ENCODE assay signal across 10 cellular contexts in the genomic region with DNA sequence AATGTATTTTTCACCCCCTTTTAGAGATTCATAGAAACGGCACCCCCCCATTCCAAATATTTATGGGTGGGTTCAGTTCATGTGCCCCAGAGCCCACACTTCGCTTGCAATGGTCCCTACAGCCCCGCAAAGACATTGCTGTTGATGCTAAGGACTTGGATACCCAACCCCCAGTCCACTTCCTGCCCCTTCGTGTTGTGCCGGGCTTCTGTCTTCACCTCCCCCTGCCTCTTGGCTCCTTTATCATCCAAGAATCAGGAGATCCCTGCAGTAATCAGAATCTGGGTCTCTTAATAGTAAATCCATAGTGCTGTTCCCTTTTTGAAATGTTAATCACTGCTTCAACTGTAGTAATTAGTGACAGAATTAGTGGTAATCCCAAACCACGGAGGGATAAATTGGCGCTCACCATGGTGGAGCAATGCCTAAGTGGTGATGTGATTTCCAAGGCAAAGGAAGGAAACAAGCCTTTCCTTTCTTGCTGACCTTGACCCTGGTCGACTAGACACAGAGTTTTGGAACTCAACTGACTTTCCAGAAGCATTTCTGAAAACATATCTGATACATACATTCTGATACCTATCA.
A peak's percentile ranks its signal among the peaks of the same experiment; 100 is the strongest.
DNase-seq lines count a peak whose midpoint lies in the region; ATAC-seq and TF ChIP-seq lines count a peak whose summit lies in the region.
"Had no signal": no experiment of that assay in that cellular context is flagged by ENCODE, and none has a peak within 500 bp of the region (broad histone marks: within the 10 kb centered on the region; RNA-seq: fewer than 3 reads in every experiment).

No MANE protein-coding gene starts in this region.

- WGBS in heart right ventricle, 2 donors, result 44 to 54% methylated on average over 8 of the region's 8 CpGs
- WGBS in right lobe of liver (ENCODE audit: insufficient coverage, low coverage, low lambda C conversion rate, missing lambda C conversion rate), result 20% methylated on average over 8 of the region's 8 CpGs

- no peaks in the 10 kb centered on the region for H3K27me3 ChIP-seq in heart right ventricle
- H3K27me3 ChIP-seq in adipocyte (replicated peaks; ENCODE audit: control insufficient read depth, insufficient read depth, low read length), result no peaks in the 10 kb centered on the region
- no peaks in the 10 kb centered on the region for H3K27me3 ChIP-seq in right lobe of liver
- no peaks in the 10 kb centered on the region for H3K27me3 ChIP-seq in upper lobe of right lung
- no peaks in the 10 kb centered on the region for H3K27me3 ChIP-seq in brain microvascular endothelial cell (replicated peaks)

- ATAC-seq in heart right ventricle (peak in 3 of 8 donors; percentile 42 to 59 (median 53)), right lobe of liver (peak; percentile 36 to 51 (median 45)), upper lobe of right lung (no peak), HG02588 (IDR thresholded peaks at IDR 0.05; ENCODE audit: unreplicated experiment) (no peak)

- intact Hi-C loops in heart right ventricle (cut with DNase I) (no loop called here), cardiac septum (cut with DNase I) (no loop called here), right lobe of liver (cut with DNase I) (no loop called here), upper lobe of right lung (cut with DNase I) (no loop called here)

- H3K27ac ChIP-seq in heart right ventricle (peak overlapping the region in 9 of 10 donors; percentile 15 to 74 (median 46)), right lobe of liver (no peak overlapping the region), upper lobe of right lung (peak overlapping the region; percentile 42), brain microvascular endothelial cell (no peak overlapping the region)
- H3K27ac ChIP-seq: HL-60 had no signal

- peak overlapping the region; percentile 59 for H3K9ac ChIP-seq in adipocyte (ENCODE audit: low read length)

- peaks cover 0 to 45% (median 4%) of the 10 kb centered on the region in 9 donors for H3K36me3 ChIP-seq in heart right ventricle
- H3K36me3 ChIP-seq in adipocyte (ENCODE audit: control insufficient read depth, insufficient read depth, low read length, severe bottlenecking), result peaks cover 22% of the 10 kb centered on the region
- H3K36me3 ChIP-seq in right lobe of liver, result no peaks in the 10 kb centered on the region
- H3K36me3 ChIP-seq in upper lobe of right lung, result peaks cover 19% of the 10 kb centered on the region
- H3K36me3 ChIP-seq in brain microvascular endothelial cell (replicated peaks), result peaks cover 8% of the 10 kb centered on the region

- H3K4me3 ChIP-seq in heart right ventricle (no peak overlapping the region), adipocyte (ENCODE audit: low read length) (peak overlapping the region; percentile 46), right lobe of liver (no peak overlapping the region), upper lobe of right lung (no peak overlapping the region), brain microvascular endothelial cell (ENCODE audit: low read depth, low read length) (no peak overlapping the region)

- peaks cover 16 to 83% (median 60%) of the 10 kb centered on the region in 9 donors for H3K4me1 ChIP-seq in heart right ventricle
- H3K4me1 ChIP-seq in adipocyte (ENCODE audit: control insufficient read depth, insufficient read depth, low read length), result peaks cover 38% of the 10 kb centered on the region
- H3K4me1 ChIP-seq in right lobe of liver, result no peaks in the 10 kb centered on the region
- peaks cover 47% of the 10 kb centered on the region for H3K4me1 ChIP-seq in upper lobe of right lung

- in situ Hi-C loops in brain microvascular endothelial cell (cut with HindIII; ENCODE audit: low pct_ligation_motif_present, low sequenced_read_pairs), result no loop called here

- H3K9me3 ChIP-seq in heart right ventricle, result no peaks in the 10 kb centered on the region
- no peaks in the 10 kb centered on the region for H3K9me3 ChIP-seq in adipocyte (ENCODE audit: control insufficient read depth, low read length)
- no peaks in the 10 kb centered on the region for H3K9me3 ChIP-seq in right lobe of liver
- H3K9me3 ChIP-seq in upper lobe of right lung, result no peaks in the 10 kb centered on the region

- TF ChIP-seq CTCF in heart right ventricle (IDR thresholded peaks at IDR 0.05), result no peak
- TF ChIP-seq CTCF in right lobe of liver (IDR thresholded peaks at IDR 0.05), result no peak
- no peak for TF ChIP-seq CTCF in upper lobe of right lung (IDR thresholded peaks at IDR 0.05)
- no peak for TF ChIP-seq CTCF in brain microvascular endothelial cell (IDR thresholded peaks at IDR 0.05; ENCODE audit: low read depth, low read length, missing control alignments)

- TF ChIP-seq POLR2A in right lobe of liver (IDR thresholded peaks at IDR 0.05), result no peak

- DNase-seq in heart right ventricle, result no peak
- DNase-seq in cardiac septum (ENCODE audit: low spot score), result no peak
- DNase-seq in adipocyte (ENCODE audit: low read depth), result no peak
- DNase-seq in right lobe of liver, result no peak
- no peak for DNase-seq in upper lobe of right lung
- no peak for DNase-seq in brain microvascular endothelial cell
- no peak for DNase-seq in GOT3 (lab: John Stamatoyannopoulos, UW)
- DNase-seq: stimulated activated CD4-positive, alpha-beta T cell treated with anti-CD3 and anti-CD28 coated beads, Interleukin-2, amount 100 ng/mL, for 48 hours had no signal

Comparison
In these comparisons a context has a peak if more than half of its experiments do, and no peak if none do; other contexts are left out.
1. ATAC-seq: peak in right lobe of liver (4 of 4); none in upper lobe of right lung (single experiment) and HG02588 (single experiment).
2. H3K27ac ChIP-seq: peak in heart right ventricle (9 of 10) and upper lobe of right lung (single experiment); none in right lobe of liver (0 of 3) and brain microvascular endothelial cell (single experiment).